1 cellular context compared by ENCODE assay signal in the genomic region with DNA sequence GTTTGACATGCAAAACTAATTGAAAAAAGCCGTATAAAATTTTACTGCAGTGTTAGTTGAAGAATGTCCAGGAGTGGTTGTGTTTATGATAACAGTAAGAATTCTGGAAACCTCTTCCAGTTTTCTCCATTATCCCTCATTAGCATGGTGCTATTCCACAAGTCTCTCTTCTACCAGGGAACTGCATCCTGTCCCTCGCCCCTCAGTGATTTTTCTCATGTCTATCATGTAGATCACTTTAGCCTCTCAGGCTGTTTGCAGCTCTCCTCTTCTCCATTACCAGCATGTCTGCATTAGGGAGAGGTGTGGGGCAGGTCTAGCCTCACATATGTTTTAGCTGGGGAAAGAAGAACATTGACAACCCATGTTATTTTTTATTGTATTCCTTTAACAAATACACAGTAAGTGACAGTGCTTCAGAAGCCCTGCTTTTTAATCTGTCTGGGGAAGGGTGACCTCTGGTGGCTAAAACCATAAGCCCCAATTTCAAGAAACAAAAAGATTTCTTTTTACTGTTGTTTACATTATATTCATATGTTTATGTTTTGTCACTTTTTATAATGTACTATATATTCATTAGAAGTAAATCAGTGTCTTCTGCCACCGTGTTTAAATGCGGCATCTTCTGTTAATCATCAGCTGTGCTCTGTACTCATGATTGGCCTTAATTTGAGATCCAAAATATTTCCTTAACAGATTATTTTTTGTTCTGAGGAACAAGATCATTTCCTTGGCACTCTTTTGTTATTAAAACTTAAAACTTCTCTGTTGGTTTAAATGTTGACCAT.
TF ChIP-seq lines count a peak whose summit lies in the region.

No MANE protein-coding gene starts in this region.

TF ChIP-seq in GM23338, 12 proteins besides CTCF, POLR2A, EP300 and RAD21 (continued from another document):
- TF ChIP-seq, protein P1, sequence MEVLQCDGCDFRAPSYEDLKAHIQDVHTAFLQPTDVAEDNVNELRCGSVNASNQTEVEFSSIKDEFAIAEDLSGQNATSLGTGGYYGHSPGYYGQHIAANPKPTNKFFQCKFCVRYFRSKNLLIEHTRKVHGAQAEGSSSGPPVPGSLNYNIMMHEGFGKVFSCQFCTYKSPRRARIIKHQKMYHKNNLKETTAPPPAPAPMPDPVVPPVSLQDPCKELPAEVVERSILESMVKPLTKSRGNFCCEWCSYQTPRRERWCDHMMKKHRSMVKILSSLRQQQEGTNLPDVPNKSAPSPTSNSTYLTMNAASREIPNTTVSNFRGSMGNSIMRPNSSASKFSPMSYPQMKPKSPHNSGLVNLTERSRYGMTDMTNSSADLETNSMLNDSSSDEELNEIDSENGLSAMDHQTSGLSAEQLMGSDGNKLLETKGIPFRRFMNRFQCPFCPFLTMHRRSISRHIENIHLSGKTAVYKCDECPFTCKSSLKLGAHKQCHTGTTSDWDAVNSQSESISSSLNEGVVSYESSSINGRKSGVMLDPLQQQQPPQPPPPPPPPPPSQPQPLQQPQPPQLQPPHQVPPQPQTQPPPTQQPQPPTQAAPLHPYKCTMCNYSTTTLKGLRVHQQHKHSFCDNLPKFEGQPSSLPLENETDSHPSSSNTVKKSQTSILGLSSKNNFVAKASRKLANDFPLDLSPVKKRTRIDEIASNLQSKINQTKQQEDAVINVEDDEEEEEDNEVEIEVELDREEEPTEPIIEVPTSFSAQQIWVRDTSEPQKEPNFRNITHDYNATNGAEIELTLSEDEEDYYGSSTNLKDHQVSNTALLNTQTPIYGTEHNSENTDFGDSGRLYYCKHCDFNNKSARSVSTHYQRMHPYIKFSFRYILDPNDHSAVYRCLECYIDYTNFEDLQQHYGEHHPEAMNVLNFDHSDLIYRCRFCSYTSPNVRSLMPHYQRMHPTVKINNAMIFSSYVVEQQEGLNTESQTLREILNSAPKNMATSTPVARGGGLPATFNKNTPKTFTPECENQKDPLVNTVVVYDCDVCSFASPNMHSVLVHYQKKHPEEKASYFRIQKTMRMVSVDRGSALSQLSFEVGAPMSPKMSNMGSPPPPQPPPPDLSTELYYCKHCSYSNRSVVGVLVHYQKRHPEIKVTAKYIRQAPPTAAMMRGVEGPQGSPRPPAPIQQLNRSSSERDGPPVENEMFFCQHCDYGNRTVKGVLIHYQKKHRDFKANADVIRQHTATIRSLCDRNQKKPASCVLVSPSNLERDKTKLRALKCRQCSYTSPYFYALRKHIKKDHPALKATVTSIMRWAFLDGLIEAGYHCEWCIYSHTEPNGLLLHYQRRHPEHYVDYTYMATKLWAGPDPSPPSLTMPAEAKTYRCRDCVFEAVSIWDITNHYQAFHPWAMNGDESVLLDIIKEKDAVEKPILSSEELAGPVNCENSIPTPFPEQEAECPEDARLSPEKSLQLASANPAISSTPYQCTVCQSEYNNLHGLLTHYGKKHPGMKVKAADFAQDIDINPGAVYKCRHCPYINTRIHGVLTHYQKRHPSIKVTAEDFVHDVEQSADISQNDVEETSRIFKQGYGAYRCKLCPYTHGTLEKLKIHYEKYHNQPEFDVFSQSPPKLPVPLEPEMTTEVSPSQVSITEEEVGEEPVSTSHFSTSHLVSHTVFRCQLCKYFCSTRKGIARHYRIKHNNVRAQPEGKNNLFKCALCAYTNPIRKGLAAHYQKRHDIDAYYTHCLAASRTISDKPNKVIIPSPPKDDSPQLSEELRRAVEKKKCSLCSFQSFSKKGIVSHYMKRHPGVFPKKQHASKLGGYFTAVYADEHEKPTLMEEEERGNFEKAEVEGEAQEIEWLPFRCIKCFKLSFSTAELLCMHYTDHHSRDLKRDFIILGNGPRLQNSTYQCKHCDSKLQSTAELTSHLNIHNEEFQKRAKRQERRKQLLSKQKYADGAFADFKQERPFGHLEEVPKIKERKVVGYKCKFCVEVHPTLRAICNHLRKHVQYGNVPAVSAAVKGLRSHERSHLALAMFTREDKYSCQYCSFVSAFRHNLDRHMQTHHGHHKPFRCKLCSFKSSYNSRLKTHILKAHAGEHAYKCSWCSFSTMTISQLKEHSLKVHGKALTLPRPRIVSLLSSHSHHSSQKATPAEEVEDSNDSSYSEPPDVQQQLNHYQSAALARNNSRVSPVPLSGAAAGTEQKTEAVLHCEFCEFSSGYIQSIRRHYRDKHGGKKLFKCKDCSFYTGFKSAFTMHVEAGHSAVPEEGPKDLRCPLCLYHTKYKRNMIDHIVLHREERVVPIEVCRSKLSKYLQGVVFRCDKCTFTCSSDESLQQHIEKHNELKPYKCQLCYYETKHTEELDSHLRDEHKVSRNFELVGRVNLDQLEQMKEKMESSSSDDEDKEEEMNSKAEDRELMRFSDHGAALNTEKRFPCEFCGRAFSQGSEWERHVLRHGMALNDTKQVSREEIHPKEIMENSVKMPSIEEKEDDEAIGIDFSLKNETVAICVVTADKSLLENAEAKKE (CRISPR knock-in tag; IDR thresholded peaks at IDR 0.05) = no peak
- no peak for TF ChIP-seq JUNB (IDR thresholded peaks at IDR 0.05; ENCODE audit: unreplicated experiment)
